15 cellular contexts compared by ENCODE assay signal in genomic region chr2:232228332-232228731, GRCh38.
DNase-seq lines count a peak whose midpoint lies in the region; ATAC-seq and TF ChIP-seq lines count a peak whose summit lies in the region.
"Had no signal": no experiment of that assay in that cellular context is flagged by ENCODE, and none has a peak within 500 bp of the region (broad histone marks: within the 10 kb centered on the region; RNA-seq: fewer than 3 reads in every experiment).

No MANE protein-coding gene starts in this region.

- no peak overlapping the region for H3K27ac ChIP-seq in right atrium auricular region
- H3K27ac ChIP-seq: 22Rv1; BLaER1 treated with 17β-estradiol and CSF1 and Interleukin-3, amounts not matched to agents 10 nM and 100 nM had no signal

- H3K9me3 Mint-ChIP-seq in activated CD8-positive, alpha-beta memory T cell treated with anti-CD3 and anti-CD28 coated beads, Interleukin-2, amount 10 ng/mL, durations not matched to agents 7 days and 5 days (ENCODE audit: low read depth) = no peaks in the 10 kb centered on the region
- H3K9me3 Mint-ChIP-seq in osteocyte (ENCODE audit: unreplicated experiment) = no peaks in the 10 kb centered on the region
- H3K9me3 Mint-ChIP-seq: CD4-positive, CD25-positive, alpha-beta regulatory T cell; HFFc6 had no signal

- no peaks in the 10 kb centered on the region for H3K9me3 ChIP-seq in right atrium auricular region
- H3K9me3 ChIP-seq: BLaER1 treated with 17β-estradiol and CSF1 and Interleukin-3, amounts not matched to agents 10 nM and 100 nM had no signal

- peak; percentile 9 for DNase-seq in activated CD8-positive, alpha-beta memory T cell treated with anti-CD3 and anti-CD28 coated beads for 24 hours
- DNase-seq in activated CD8-positive, alpha-beta memory T cell treated with anti-CD3 and anti-CD28 coated beads, Interleukin-2, amount 10 ng/mL, durations not matched to agents 7 days and 5 days = no peak
- DNase-seq in osteocyte (ENCODE audit: extremely low spot score, unreplicated experiment) (peak; percentile 54), AG08396 (ENCODE audit: low spot score) (no peak), ACHN (no peak), right atrium auricular region (ENCODE audit: low spot score) (no peak)
- DNase-seq: CD4-positive, CD25-positive, alpha-beta regulatory T cell; DMS53; GF-D8; HCEC 1CT; HFFc6; IMR-90 had no signal

- no peaks in the 10 kb centered on the region for H3K36me3 ChIP-seq in right atrium auricular region

- CTCF ChIA-PET in activated CD8-positive, alpha-beta memory T cell treated with anti-CD3 and anti-CD28 coated beads, Interleukin-2, amount 10 ng/mL, durations not matched to agents 7 days and 5 days (lab: Charles Lee) = no interaction called here

- in situ Hi-C loops in ACHN (cut with HindIII; ENCODE audit: low pct_ligation_motif_present, low pct_unique_long_range_greater_than_20kb, low sequenced_read_pairs) = no loop called here

- no peaks in the 10 kb centered on the region for H3K36me3 Mint-ChIP-seq in activated CD8-positive, alpha-beta memory T cell treated with anti-CD3 and anti-CD28 coated beads, Interleukin-2, amount 10 ng/mL, durations not matched to agents 7 days and 5 days
- H3K36me3 Mint-ChIP-seq in osteocyte (ENCODE audit: unreplicated experiment) = no peaks in the 10 kb centered on the region

- H3K27me3 Mint-ChIP-seq in activated CD8-positive, alpha-beta memory T cell treated with anti-CD3 and anti-CD28 coated beads, Interleukin-2, amount 10 ng/mL, durations not matched to agents 7 days and 5 days = no peaks in the 10 kb centered on the region
- H3K27me3 Mint-ChIP-seq in osteocyte (ENCODE audit: unreplicated experiment) = no peaks in the 10 kb centered on the region
- H3K27me3 Mint-ChIP-seq: CD4-positive, CD25-positive, alpha-beta regulatory T cell had no signal

- H3K4me1 ChIP-seq in right atrium auricular region = peaks cover 0 to 8% of the 10 kb centered on the region in 2 donors

- H3K4me1 Mint-ChIP-seq in activated CD8-positive, alpha-beta memory T cell treated with anti-CD3 and anti-CD28 coated beads, Interleukin-2, amount 10 ng/mL, durations not matched to agents 7 days and 5 days = peaks cover 12% of the 10 kb centered on the region
- peaks cover 2% of the 10 kb centered on the region for H3K4me1 Mint-ChIP-seq in osteocyte (ENCODE audit: unreplicated experiment)

- no peak for ATAC-seq in activated CD8-positive, alpha-beta memory T cell treated with anti-CD3 and anti-CD28 coated beads, Interleukin-2, amount 10 ng/mL, durations not matched to agents 7 days and 5 days
- peak; percentile 81 for ATAC-seq in esophagus mucosa

- H3K27me3 ChIP-seq in right atrium auricular region = no peaks in the 10 kb centered on the region
- H3K27me3 ChIP-seq: BLaER1 treated with 17β-estradiol and CSF1 and Interleukin-3, amounts not matched to agents 10 nM and 100 nM had no signal

- no peak overlapping the region for H3K27ac Mint-ChIP-seq in activated CD8-positive, alpha-beta memory T cell treated with anti-CD3 and anti-CD28 coated beads, Interleukin-2, amount 10 ng/mL, durations not matched to agents 7 days and 5 days
- H3K27ac Mint-ChIP-seq in osteocyte (ENCODE audit: unreplicated experiment) = no peak overlapping the region
- H3K27ac Mint-ChIP-seq: HFFc6 had no signal

- no peak overlapping the region for H3K4me3 Mint-ChIP-seq in activated CD8-positive, alpha-beta memory T cell treated with anti-CD3 and anti-CD28 coated beads, Interleukin-2, amount 10 ng/mL, durations not matched to agents 7 days and 5 days
- no peak overlapping the region for H3K4me3 Mint-ChIP-seq in osteocyte (ENCODE audit: unreplicated experiment)
- H3K4me3 Mint-ChIP-seq: CD4-positive, CD25-positive, alpha-beta regulatory T cell; HFFc6 had no signal

- no peak overlapping the region for H3K4me3 ChIP-seq in right atrium auricular region
- H3K4me3 ChIP-seq: BLaER1 treated with 17β-estradiol and CSF1 and Interleukin-3, amounts not matched to agents 10 nM and 100 nM had no signal

- TF ChIP-seq CTCF in osteocyte (IDR thresholded peaks at IDR 0.05) (no peak), right atrium auricular region (IDR thresholded peaks at IDR 0.05) (no peak)

Comparison
In these comparisons a context has a peak if more than half of its experiments do, and no peak if none do; other contexts are left out.
1. DNase-seq: peak in activated CD8-positive, alpha-beta memory T cell treated with anti-CD3 and anti-CD28 coated beads for 24 hours (single experiment) and osteocyte (single experiment); none in activated CD8-positive, alpha-beta memory T cell treated with anti-CD3 and anti-CD28 coated beads, Interleukin-2, amount 10 ng/mL, durations not matched to agents 7 days and 5 days (single experiment), AG08396 (single experiment), ACHN (single experiment) and right atrium auricular region (single experiment).